Comparison of ENCODE assay signal across 20 cellular contexts in genomic region chr6:90266845-90267621, GRCh38. TPM values are rescaled to one million over a fixed set of nuclear protein-coding genes. Genes with fewer than 3 reads are reported as not detected.
DNase-seq lines count a peak whose midpoint lies in the region; ATAC-seq and TF ChIP-seq lines count a peak whose summit lies in the region.
"Had no signal": no experiment of that assay in that cellular context is flagged by ENCODE, and none has a peak within 500 bp of the region (broad histone marks: within the 10 kb centered on the region; RNA-seq: fewer than 3 reads in every experiment).

No MANE protein-coding gene starts in this region.

- peak overlapping the region; percentile 92 for H3K27ac Mint-ChIP-seq in CD8-positive, alpha-beta T cell
- H3K27ac Mint-ChIP-seq in effector memory CD8-positive, alpha-beta T cell: peak overlapping the region in 1 of 2 donors; percentile 44
- H3K27ac Mint-ChIP-seq: WTC11 had no signal

- H3K27ac ChIP-seq in CD8-positive, alpha-beta T cell (ENCODE audit: low read depth, low read length): peak overlapping the region; percentile 63
- H3K27ac ChIP-seq in SU-DHL-6 (ENCODE audit: low read depth, low read length): peak overlapping the region; percentile 55
- no peak overlapping the region for H3K27ac ChIP-seq in left lung
- H3K27ac ChIP-seq: body of pancreas, hepatocyte, uterus had no signal

- POLR2A ChIA-PET in CD8-positive, alpha-beta T cell (lab: Charles Lee): interaction anchor here (0.7 to 1.6 kb wide), 3 partner anchors 29 to 206 kb away, joined by 3 to 4 read pairs (median 3); no protein-coding TSS in a partner anchor

- H3K36me3 Mint-ChIP-seq in CD8-positive, alpha-beta T cell: peaks cover 54% of the 10 kb centered on the region
- peaks cover 10% of the 10 kb centered on the region for H3K36me3 Mint-ChIP-seq in effector memory CD8-positive, alpha-beta T cell (ENCODE audit: insufficient read depth)
- H3K36me3 Mint-ChIP-seq: WTC11 had no signal

- H3K4me1 ChIP-seq in CD8-positive, alpha-beta T cell (ENCODE audit: insufficient read depth, low read length): peaks cover 91% of the 10 kb centered on the region
- no peaks in the 10 kb centered on the region for H3K4me1 ChIP-seq in left lung
- H3K4me1 ChIP-seq: body of pancreas, Caco-2 had no signal

- H3K36me3 ChIP-seq in CD8-positive, alpha-beta T cell (ENCODE audit: insufficient read depth, low read length): no peaks in the 10 kb centered on the region
- H3K36me3 ChIP-seq in SU-DHL-6 (ENCODE audit: low read length): peaks cover 20% of the 10 kb centered on the region
- H3K36me3 ChIP-seq in left lung: no peaks in the 10 kb centered on the region
- H3K36me3 ChIP-seq: uterus had no signal

- no peaks in the 10 kb centered on the region for H3K27me3 Mint-ChIP-seq in CD8-positive, alpha-beta T cell (ENCODE audit: low read depth)
- peaks cover 0 to 35% of the 10 kb centered on the region in 2 donors for H3K27me3 Mint-ChIP-seq in effector memory CD8-positive, alpha-beta T cell

- H2AFZ ChIP-seq in SU-DHL-6 (ENCODE audit: low read depth, low read length, severe bottlenecking): no peak overlapping the region
- H2AFZ ChIP-seq: hepatocyte had no signal

- peak overlapping the region; percentile 54 for H3K4me2 ChIP-seq in SU-DHL-6 (ENCODE audit: low read depth, low read length, poor library complexity, severe bottlenecking)
- H3K4me2 ChIP-seq: hepatocyte had no signal

- H3K9ac ChIP-seq in SU-DHL-6 (ENCODE audit: low read length): no peak overlapping the region

- H3K9me3 ChIP-seq in CD8-positive, alpha-beta T cell (ENCODE audit: low read length): no peaks in the 10 kb centered on the region
- H3K9me3 ChIP-seq in SU-DHL-6 (ENCODE audit: insufficient read depth, low read length) (no peaks in the 10 kb centered on the region), left lung (peaks cover 0 to 2% of the 10 kb centered on the region in 2 donors)
- H3K9me3 ChIP-seq: body of pancreas, uterus had no signal

- peak overlapping the region; percentile 56 for H3K4me3 Mint-ChIP-seq in CD8-positive, alpha-beta T cell
- peak overlapping the region in 1 of 2 donors; percentile 42 for H3K4me3 Mint-ChIP-seq in effector memory CD8-positive, alpha-beta T cell
- H3K4me3 Mint-ChIP-seq: WTC11 had no signal

- peaks cover 90% of the 10 kb centered on the region for H3K4me1 Mint-ChIP-seq in CD8-positive, alpha-beta T cell (ENCODE audit: low read depth)
- peaks cover 2 to 8% of the 10 kb centered on the region in 2 donors for H3K4me1 Mint-ChIP-seq in effector memory CD8-positive, alpha-beta T cell (ENCODE audit: low read depth in 2 of 2)

- DNase-seq in activated CD4-positive, CD25-positive, alpha-beta regulatory T cell treated with anti-CD3 and anti-CD28 coated beads, Interleukin-2, amount 50 U/mL, for 72 hours: no peak
- peak in 2 of 7 experiments; percentile 42 to 64 for DNase-seq in CD8-positive, alpha-beta T cell
- DNase-seq in effector memory CD8-positive, alpha-beta T cell: no peak
- DNase-seq in inferior parietal cortex (ENCODE audit: extremely low spot score) (no peak), left lung (no peak), EL (no peak)
- DNase-seq: ACHN, body of pancreas, Caco-2, GDM1, Kasumi-1, NCI-H187, NCI-H748 treated with DMSO at 0.1 percent for 48 hours, posterior cingulate gyrus, RPMI8226, uterus had no signal

- H3K79me2 ChIP-seq in SU-DHL-6 (ENCODE audit: insufficient read depth, low read length): peaks cover 17% of the 10 kb centered on the region
- H3K79me2 ChIP-seq: hepatocyte had no signal

- ATAC-seq in activated CD4-positive, CD25-positive, alpha-beta regulatory T cell treated with anti-CD3 and anti-CD28 coated beads, Interleukin-2, amount 50 U/mL, for 24 hours: peak; percentile 72 to 79
- peak; percentile 77 for ATAC-seq in CD8-positive, alpha-beta T cell
- ATAC-seq in effector memory CD8-positive, alpha-beta T cell (replicated peaks): peak; percentile 69
- no peak for ATAC-seq in left lung
- ATAC-seq: body of pancreas, WTC11 had no signal

- no peak for TF ChIP-seq CTCF in CD8-positive, alpha-beta T cell (IDR thresholded peaks at IDR 0.05)
- TF ChIP-seq CTCF in SU-DHL-6 (IDR thresholded peaks at IDR 0.05; ENCODE audit: insufficient read depth, low read length, poor library complexity, severe bottlenecking) (no peak), left lung (IDR thresholded peaks at IDR 0.05) (no peak)

- no peak overlapping the region for H3K4me3 ChIP-seq in CD8-positive, alpha-beta T cell (ENCODE audit: low read depth, low read length)
- H3K4me3 ChIP-seq in SU-DHL-6 (ENCODE audit: insufficient read depth, low read length, poor library complexity, severe bottlenecking) (peak overlapping the region; percentile 24), left lung (no peak overlapping the region)
- H3K4me3 ChIP-seq: body of pancreas, hepatocyte, uterus had no signal

- no peaks in the 10 kb centered on the region for H3K9me3 Mint-ChIP-seq in CD8-positive, alpha-beta T cell
- no peaks in the 10 kb centered on the region for H3K9me3 Mint-ChIP-seq in effector memory CD8-positive, alpha-beta T cell

- no peaks in the 10 kb centered on the region for H3K9me2 ChIP-seq in SU-DHL-6 (replicated peaks; ENCODE audit: insufficient read depth, low read length)

- no peaks in the 10 kb centered on the region for H4K20me1 ChIP-seq in SU-DHL-6 (ENCODE audit: low read depth, low read length)

- peaks cover 15% of the 10 kb centered on the region for H3F3A ChIP-seq in SU-DHL-6 (ENCODE audit: insufficient read depth)

- H3K27me3 ChIP-seq in CD8-positive, alpha-beta T cell (ENCODE audit: insufficient read depth, low read length): no peaks in the 10 kb centered on the region
- H3K27me3 ChIP-seq in SU-DHL-6 (ENCODE audit: low read length): no peaks in the 10 kb centered on the region
- H3K27me3 ChIP-seq in left lung: no peaks in the 10 kb centered on the region
- H3K27me3 ChIP-seq: body of pancreas, hepatocyte, uterus had no signal

- CTCF ChIA-PET in CD8-positive, alpha-beta T cell (lab: Charles Lee): interaction anchor here (1.3 to 1.7 kb wide), 2 partner anchors 7 to 52 kb away, joined by 3 to 4 read pairs; no protein-coding TSS in a partner anchor

- intact Hi-C loops in CD8-positive, alpha-beta T cell (cut with DNase I, micrococcal nuclease): loop anchor here in 1 of 2 experiments (2.0 kb wide), 1 partner anchor 14 kb away; no protein-coding TSS in a partner anchor
- intact Hi-C loops in left lung (cut with DNase I): no loop called here

RNA-seq across cellular contexts. Expression of gene BACH2, which starts 29.6 kb away (rescaled TPM):
- total RNA-seq in CD8-positive, alpha-beta T cell: 100 to 1,000 TPM; 162 to 164 TPM
- total RNA-seq in left lung: 1 to 10 TPM; 3.8 to 5.6 TPM

Comparison
In these comparisons a context has a peak if more than half of its experiments do, and no peak if none do; other contexts are left out.
1. H3K27ac ChIP-seq: peak in CD8-positive, alpha-beta T cell (single experiment) and SU-DHL-6 (single experiment); none in left lung (0 of 2).
2. RNA of gene BACH2, which starts 29.6 kb away (total RNA-seq): 162 to 164 TPM in CD8-positive, alpha-beta T cell; 3.8 to 5.6 TPM in left lung; every median in the first group is over 10 times any median in the second.